In genomic region chr17:41196068-41196467, GRCh38 we compare ENCODE assay signal across 24 cellular contexts. TPM values are rescaled to one million over a fixed set of nuclear protein-coding genes. Genes with fewer than 3 reads are reported as not detected.
DNase-seq lines count a peak whose midpoint lies in the region; ATAC-seq, FAIRE-seq and TF ChIP-seq lines count a peak whose summit lies in the region.
"Had no signal": no experiment of that assay in that cellular context is flagged by ENCODE, and none has a peak within 500 bp of the region (broad histone marks: within the 10 kb centered on the region; RNA-seq: fewer than 3 reads in every experiment).

No MANE protein-coding gene starts in this region.

- CTCF ChIA-PET in GM12878 (lab: Yijun Ruan, JAX), result no interaction called here

- no peak for TF ChIP-seq RAD21 in GM12878 (IDR thresholded peaks at IDR 0.05; ENCODE audit: insufficient read depth, low read depth, low read length)

- H3F3A ChIP-seq in MM.1S (ENCODE audit: insufficient read depth, low read length), result no peaks in the 10 kb centered on the region

- H3K4me3 ChIP-seq in GM12865 (ENCODE audit: low read depth, low read length) (no peak overlapping the region), MM.1S (ENCODE audit: low read length) (no peak overlapping the region), GM12878 (no peak overlapping the region)
- H3K4me3 ChIP-seq: A549, HAP-1 had no signal

- ATAC-seq in GM12878, result peak; percentile 54
- no peak for ATAC-seq in effector memory CD8-positive, alpha-beta T cell (replicated peaks)
- ATAC-seq in activated T-helper 17 cell treated with anti-CD3 and anti-CD28 coated beads, Interleukin-2, amount 50 U/mL, for 72 hours (replicated peaks), result no peak
- ATAC-seq: A549; CD8-positive, alpha-beta T cell had no signal

- POLR2A ChIA-PET in GM12878 (lab: Charles Lee), result no interaction called here

- TF ChIP-seq POLR2A in GM12878 (IDR thresholded peaks at IDR 0.05; ENCODE audit: low read depth, low read length), result no peak

- DNase-seq in GM12865 (ENCODE audit: low read depth), result peak; percentile 37
- no peak for DNase-seq in GM18507 (ENCODE audit: extremely low spot score, insufficient read length, low read depth)
- peak; percentile 61 for DNase-seq in MM.1S
- no peak for DNase-seq in GM12878 (ENCODE audit: low read depth, low spot score)
- DNase-seq in effector memory CD8-positive, alpha-beta T cell, result no peak
- no peak for DNase-seq in stimulated activated CD4-positive, alpha-beta T cell treated with anti-CD3 and anti-CD28 coated beads, Interleukin-15, amount 100 ng/mL, for 24 hours
- no peak for DNase-seq in type B pancreatic cell (ENCODE audit: extremely low spot score, unreplicated experiment)
- DNase-seq: 8988T; C1 segment of cervical spinal cord; CD8-positive, alpha-beta T cell; DMS 273 treated with DMSO at 0.1 percent for 48 hours; DMS53; DMS79 treated with DMSO at 0.1 percent for 48 hours; GF-D8; GOT3; HFFc6 had no signal

- H2AFZ ChIP-seq in MM.1S (ENCODE audit: low read length) (no peak overlapping the region), GM12878 (ENCODE audit: control insufficient read depth, low read depth, low read length) (no peak overlapping the region)

- no TSS peak for BruUV-seq in GM12878 (replicated peaks; lab: Mats Ljungman, UMichigan)

- SMC1A ChIA-PET in GM12878 (lab: Charles Lee; ENCODE audit: uncharacterized antibody, unreplicated experiment), result no interaction called here

- no peaks in the 10 kb centered on the region for H3K36me3 Mint-ChIP-seq in effector memory CD8-positive, alpha-beta T cell (ENCODE audit: insufficient read depth)
- no peaks in the 10 kb centered on the region for H3K36me3 Mint-ChIP-seq in type B pancreatic cell
- H3K36me3 Mint-ChIP-seq in activated T-helper 17 cell treated with anti-CD3 and anti-CD28 coated beads, Interleukin-2, amount 50 U/mL, for 72 hours (ENCODE audit: low read depth), result no peaks in the 10 kb centered on the region
- H3K36me3 Mint-ChIP-seq: CD8-positive, alpha-beta T cell had no signal

- no peaks in the 10 kb centered on the region for H3K4me1 Mint-ChIP-seq in effector memory CD8-positive, alpha-beta T cell (ENCODE audit: low read depth in 2 of 2)
- H3K4me1 Mint-ChIP-seq in type B pancreatic cell (ENCODE audit: unreplicated experiment), result no peaks in the 10 kb centered on the region
- H3K4me1 Mint-ChIP-seq in activated T-helper 17 cell treated with anti-CD3 and anti-CD28 coated beads, Interleukin-2, amount 50 U/mL, for 72 hours, result no peaks in the 10 kb centered on the region

- H3K27ac ChIP-seq in MM.1S (ENCODE audit: low read length) (no peak overlapping the region), GM12878 (ENCODE audit: control insufficient read depth, insufficient read depth) (no peak overlapping the region)
- H3K27ac ChIP-seq: A549 had no signal

- H3K79me2 ChIP-seq in MM.1S (ENCODE audit: low read length), result no peaks in the 10 kb centered on the region
- H3K79me2 ChIP-seq in GM12878 (ENCODE audit: control insufficient read depth, insufficient read depth, low read length), result no peaks in the 10 kb centered on the region

- RAD21 ChIA-PET in GM12878 (lab: Charles Lee; ENCODE audit: unreplicated experiment), result no interaction called here

- H3K9me3 Mint-ChIP-seq in effector memory CD8-positive, alpha-beta T cell, result no peaks in the 10 kb centered on the region
- no peaks in the 10 kb centered on the region for H3K9me3 Mint-ChIP-seq in type B pancreatic cell
- H3K9me3 Mint-ChIP-seq in activated T-helper 17 cell treated with anti-CD3 and anti-CD28 coated beads, Interleukin-2, amount 50 U/mL, for 72 hours, result no peaks in the 10 kb centered on the region

- FAIRE-seq in GM18507 (lab: Jason Lieb, UNC) (peak; percentile 44), GM12878 (lab: Jason Lieb, UNC) (peak; percentile 76)
- FAIRE-seq: D721Med, H54 had no signal

- no peak for TF ChIP-seq EP300 in GM12878 (IDR thresholded peaks at IDR 0.05; ENCODE audit: borderline replicate concordance in 1 of 2, control insufficient read depth in 1 of 2, low read depth in 2 of 2, low read length in 2 of 2)

- WGBS in GM12878 (ENCODE audit: insufficient coverage, insufficient replicate concordance, low lambda C conversion rate, missing lambda C conversion rate), result 5% methylated on average over 1 of the region's 1 CpG

- H3K9ac ChIP-seq in MM.1S (ENCODE audit: low read length), result no peak overlapping the region
- no peak overlapping the region for H3K9ac ChIP-seq in GM12878 (ENCODE audit: control insufficient read depth, insufficient read depth, low read length)

- H3K4me1 ChIP-seq in MM.1S (ENCODE audit: low read length) (0 out of 2 replicates have a peak, but pooled peaks cover 3% of the 10 kb centered on the region), GM12878 (ENCODE audit: control insufficient read depth, insufficient read depth, low read length) (no peaks in the 10 kb centered on the region)
- H3K4me1 ChIP-seq: A549, HAP-1 had no signal

- peaks cover 27 to 39% of the 10 kb centered on the region in 2 donors for H3K27me3 Mint-ChIP-seq in effector memory CD8-positive, alpha-beta T cell
- no peaks in the 10 kb centered on the region for H3K27me3 Mint-ChIP-seq in type B pancreatic cell
- no peaks in the 10 kb centered on the region for H3K27me3 Mint-ChIP-seq in activated T-helper 17 cell treated with anti-CD3 and anti-CD28 coated beads, Interleukin-2, amount 50 U/mL, for 72 hours

- no peak overlapping the region for H3K27ac Mint-ChIP-seq in effector memory CD8-positive, alpha-beta T cell
- H3K27ac Mint-ChIP-seq in type B pancreatic cell, result no peak overlapping the region
- no peak overlapping the region for H3K27ac Mint-ChIP-seq in activated T-helper 17 cell treated with anti-CD3 and anti-CD28 coated beads, Interleukin-2, amount 50 U/mL, for 72 hours
- H3K27ac Mint-ChIP-seq: CD8-positive, alpha-beta T cell; HFFc6 had no signal

- in situ Hi-C loops in GM12878 (cut with MboI), result no loop called here

- no peaks in the 10 kb centered on the region for H3K9me2 ChIP-seq in MM.1S (replicated peaks; ENCODE audit: insufficient read depth, low read length)

- H3K36me3 ChIP-seq in MM.1S (replicated peaks; ENCODE audit: insufficient read depth, low read length), result no peaks in the 10 kb centered on the region
- H3K36me3 ChIP-seq in GM12878 (ENCODE audit: control insufficient read depth in 2 of 2, insufficient read depth in 2 of 2, low read length in 1 of 2), result no peaks in the 10 kb centered on the region
- H3K36me3 ChIP-seq: HAP-1 had no signal

- intact Hi-C loops in GM12878 (cut with micrococcal nuclease; ENCODE audit: unreplicated experiment), result no loop called here

- no peaks in the 10 kb centered on the region for H3K9me3 ChIP-seq in MM.1S (replicated peaks; ENCODE audit: insufficient read depth, low read length)
- no peaks in the 10 kb centered on the region for H3K9me3 ChIP-seq in GM12878 (replicated peaks; ENCODE audit: control insufficient read depth, insufficient read depth, low read length)
- H3K9me3 ChIP-seq: HAP-1 had no signal

- H4K20me1 ChIP-seq in MM.1S (ENCODE audit: insufficient read depth, low read length) (no peaks in the 10 kb centered on the region), GM12878 (ENCODE audit: control insufficient read depth, insufficient read depth) (no peaks in the 10 kb centered on the region)

- H3K27me3 ChIP-seq in MM.1S (replicated peaks; ENCODE audit: insufficient read depth, low read length) (peaks cover 46% of the 10 kb centered on the region), GM12878 (replicated peaks in 1 of 2; ENCODE audit: control insufficient read depth in 2 of 2, insufficient read depth in 2 of 2, low read length in 1 of 2) (no peaks in the 10 kb centered on the region)

- no peak overlapping the region for H3K4me2 ChIP-seq in MM.1S (ENCODE audit: low read depth, low read length)
- H3K4me2 ChIP-seq in GM12878 (ENCODE audit: control insufficient read depth, insufficient read depth), result no peak overlapping the region
- H3K4me2 ChIP-seq: A549 had no signal

- no peak overlapping the region for H3K4me3 Mint-ChIP-seq in effector memory CD8-positive, alpha-beta T cell
- no peak overlapping the region for H3K4me3 Mint-ChIP-seq in type B pancreatic cell
- no peak overlapping the region for H3K4me3 Mint-ChIP-seq in activated T-helper 17 cell treated with anti-CD3 and anti-CD28 coated beads, Interleukin-2, amount 50 U/mL, for 72 hours
- H3K4me3 Mint-ChIP-seq: CD8-positive, alpha-beta T cell; HFFc6 had no signal

- TF ChIP-seq CTCF in GM12865 (IDR thresholded peaks at IDR 0.05; ENCODE audit: insufficient read depth, low read depth, low read length, missing control alignments), result no peak
- no peak for TF ChIP-seq CTCF in MM.1S (IDR thresholded peaks at IDR 0.05; ENCODE audit: low read length)
- TF ChIP-seq CTCF in GM12878 (IDR thresholded peaks at IDR 0.05 in 2 of 3, conservative IDR thresholded peaks at IDR 0.05 in 1 of 3; ENCODE audit: control insufficient read depth in 2 of 3, extremely low read depth in 1 of 3, insufficient read depth in 1 of 3, low read depth in 3 of 3, low read length in 3 of 3), result no peak
- no peak for TF ChIP-seq CTCF in type B pancreatic cell (conservative IDR thresholded peaks at IDR 0.05)

RNA-seq across cellular contexts. Expression of gene KRTAP9-1, which starts 6.4 kb away (rescaled TPM):
- total RNA-seq in GM12878 (2013; cell fraction: nucleolus; rRNA removed), result not detected in 2 replicates
- not detected in 2 replicates for total RNA-seq in GM12878 (2014; rRNA removed)
- not detected in 2 replicates for total RNA-seq in GM12878 (2014; rRNA removed; fragmentation: Illumina TruSeq; extraction: Trizol)
- total RNA-seq in GM12878 (2021), result not detected in 2 replicates
- polyA plus RNA-seq in GM12878 (2011; ENCODE audit: low read depth), result not detected
- polyA plus RNA-seq in GM12878 (2011; rRNA removed), result not detected in 2 replicates
- polyA plus RNA-seq in GM12878 (2011; cell fraction: cytosol; rRNA removed), result not detected in 2 replicates
- not detected in 2 replicates for polyA plus RNA-seq in GM12878 (2011; cell fraction: nucleus; rRNA removed)
- polyA plus RNA-seq in GM12878 (2012), result not detected in 2 replicates
- not detected in 2 replicates for polyA plus RNA-seq in GM12878 (2014; fragmentation: Illumina TruSeq; extraction: Trizol)
- not detected for polyA plus RNA-seq in GM12878 (2014; fragmentation: Nextera tagmentation; extraction: Ambion mirVana)
- not detected in 2 replicates for polyA plus RNA-seq in GM12878 (2014; rRNA removed)
- polyA plus RNA-seq in GM12878 (2016; fragmentation: Nextera tagmentation; extraction: Ambion mirVana), result not detected
- not detected in 2 replicates for polyA minus RNA-seq in GM12878 (2011; rRNA and poly(A)+ RNA removed)
- polyA minus RNA-seq in GM12878 (2011; cell fraction: cytosol; rRNA and poly(A)+ RNA removed), result not detected in 2 replicates
- not detected in 2 replicates for polyA minus RNA-seq in GM12878 (2011; cell fraction: nucleus; rRNA and poly(A)+ RNA removed)
- not detected in 2 replicates for total RNA-seq in type B pancreatic cell (ENCODE audit: low replicate concordance)
- not detected for total RNA-seq in activated T-helper 17 cell treated with anti-CD3 and anti-CD28 coated beads, Interleukin-2, amount 50 U/mL, for 72 hours
- total RNA-seq: CD8-positive, alpha-beta T cell; Daoy; G401; HFFc6 had no signal
- polyA plus RNA-seq: A549, BJ had no signal

RNA-seq across cellular contexts. Expression of gene KRTAP4-1, which starts 11.4 kb away (rescaled TPM):
- total RNA-seq in GM12878 (2013; cell fraction: nucleolus; rRNA removed), result not detected in 2 replicates
- total RNA-seq in GM12878 (2014; rRNA removed) (not detected in 2 replicates), GM12878 (2014; rRNA removed; fragmentation: Illumina TruSeq; extraction: Trizol) (not detected in 2 replicates), GM12878 (2021) (not detected in 2 replicates), type B pancreatic cell (ENCODE audit: low replicate concordance) (not detected in 2 replicates)
- polyA plus RNA-seq in GM12878 (2011; ENCODE audit: low read depth), result not detected
- polyA plus RNA-seq in GM12878 (2011; rRNA removed) (not detected in 2 replicates), GM12878 (2014; fragmentation: Illumina TruSeq; extraction: Trizol) (not detected in 2 replicates), GM12878 (2014; fragmentation: Nextera tagmentation; extraction: Ambion mirVana) (not detected), GM12878 (2014; rRNA removed) (not detected in 2 replicates), GM12878 (2016; fragmentation: Nextera tagmentation; extraction: Ambion mirVana) (not detected)
- not detected in 2 replicates for polyA plus RNA-seq in GM12878 (2011; cell fraction: cytosol; rRNA removed)
- not detected in 2 replicates for polyA plus RNA-seq in GM12878 (2011; cell fraction: nucleus; rRNA removed)
- not detected in 2 replicates for polyA plus RNA-seq in GM12878 (2012)
- polyA minus RNA-seq in GM12878 (2011; rRNA and poly(A)+ RNA removed), result not detected in 2 replicates
- polyA minus RNA-seq in GM12878 (2011; cell fraction: cytosol; rRNA and poly(A)+ RNA removed), result not detected in 2 replicates
- not detected in 2 replicates for polyA minus RNA-seq in GM12878 (2011; cell fraction: nucleus; rRNA and poly(A)+ RNA removed)
- total RNA-seq in activated T-helper 17 cell treated with anti-CD3 and anti-CD28 coated beads, Interleukin-2, amount 50 U/mL, for 72 hours, result not detected
- total RNA-seq: CD8-positive, alpha-beta T cell; Daoy; G401; HFFc6 had no signal

RNA-seq across cellular contexts. Expression of gene KRTAP4-2, which starts 18.0 kb away (rescaled TPM):
- not detected in 2 replicates for total RNA-seq in GM12878 (2013; cell fraction: nucleolus; rRNA removed)
- total RNA-seq in GM12878 (2014; rRNA removed) (not detected in 2 replicates), GM12878 (2014; rRNA removed; fragmentation: Illumina TruSeq; extraction: Trizol) (not detected in 2 replicates), GM12878 (2021) (not detected in 2 replicates), type B pancreatic cell (ENCODE audit: low replicate concordance) (not detected in 2 replicates)
- not detected for polyA plus RNA-seq in GM12878 (2011; ENCODE audit: low read depth)
- polyA plus RNA-seq in GM12878 (2011; rRNA removed) (not detected in 2 replicates), GM12878 (2014; fragmentation: Illumina TruSeq; extraction: Trizol) (not detected in 2 replicates), GM12878 (2014; fragmentation: Nextera tagmentation; extraction: Ambion mirVana) (not detected), GM12878 (2014; rRNA removed) (not detected in 2 replicates), GM12878 (2016; fragmentation: Nextera tagmentation; extraction: Ambion mirVana) (not detected)
- not detected in 2 replicates for polyA plus RNA-seq in GM12878 (2011; cell fraction: cytosol; rRNA removed)
- polyA plus RNA-seq in GM12878 (2011; cell fraction: nucleus; rRNA removed), result not detected in 2 replicates
- not detected in 2 replicates for polyA plus RNA-seq in GM12878 (2012)
- polyA minus RNA-seq in GM12878 (2011; rRNA and poly(A)+ RNA removed), result not detected in 2 replicates
- not detected in 2 replicates for polyA minus RNA-seq in GM12878 (2011; cell fraction: cytosol; rRNA and poly(A)+ RNA removed)
- not detected in 2 replicates for polyA minus RNA-seq in GM12878 (2011; cell fraction: nucleus; rRNA and poly(A)+ RNA removed)
- not detected for total RNA-seq in activated T-helper 17 cell treated with anti-CD3 and anti-CD28 coated beads, Interleukin-2, amount 50 U/mL, for 72 hours
- total RNA-seq: CD8-positive, alpha-beta T cell; Daoy; G401; HFFc6 had no signal
- polyA plus RNA-seq: A549, BJ had no signal

RNA-seq across cellular contexts. Expression of gene KRTAP4-3, which starts 28.0 kb away (rescaled TPM):
- not detected in 2 replicates for total RNA-seq in GM12878 (2013; cell fraction: nucleolus; rRNA removed)
- total RNA-seq in GM12878 (2014; rRNA removed), result not detected in 2 replicates
- not detected in 2 replicates for total RNA-seq in GM12878 (2014; rRNA removed; fragmentation: Illumina TruSeq; extraction: Trizol)
- total RNA-seq in GM12878 (2021), result not detected in 2 replicates
- not detected for polyA plus RNA-seq in GM12878 (2011; ENCODE audit: low read depth)
- not detected in 2 replicates for polyA plus RNA-seq in GM12878 (2011; rRNA removed)
- polyA plus RNA-seq in GM12878 (2011; cell fraction: cytosol; rRNA removed), result not detected in 2 replicates
- not detected in 2 replicates for polyA plus RNA-seq in GM12878 (2011; cell fraction: nucleus; rRNA removed)
- polyA plus RNA-seq in GM12878 (2012), result not detected in 2 replicates
- not detected in 2 replicates for polyA plus RNA-seq in GM12878 (2014; fragmentation: Illumina TruSeq; extraction: Trizol)
- polyA plus RNA-seq in GM12878 (2014; fragmentation: Nextera tagmentation; extraction: Ambion mirVana), result not detected
- not detected in 2 replicates for polyA plus RNA-seq in GM12878 (2014; rRNA removed)
- not detected for polyA plus RNA-seq in GM12878 (2016; fragmentation: Nextera tagmentation; extraction: Ambion mirVana)
- not detected in 2 replicates for polyA minus RNA-seq in GM12878 (2011; rRNA and poly(A)+ RNA removed)
- polyA minus RNA-seq in GM12878 (2011; cell fraction: cytosol; rRNA and poly(A)+ RNA removed), result not detected in 2 replicates
- polyA minus RNA-seq in GM12878 (2011; cell fraction: nucleus; rRNA and poly(A)+ RNA removed), result not detected in 2 replicates
- total RNA-seq in type B pancreatic cell (ENCODE audit: low replicate concordance), result not detected in 2 replicates
- not detected for total RNA-seq in activated T-helper 17 cell treated with anti-CD3 and anti-CD28 coated beads, Interleukin-2, amount 50 U/mL, for 72 hours
- total RNA-seq: CD8-positive, alpha-beta T cell; Daoy; G401; HFFc6 had no signal
- polyA plus RNA-seq: A549, BJ had no signal

RNA-seq across cellular contexts. Expression of gene KRTAP9-2, which starts 30.4 kb away (rescaled TPM):
- not detected in 2 replicates for total RNA-seq in GM12878 (2013; cell fraction: nucleolus; rRNA removed)
- total RNA-seq in GM12878 (2014; rRNA removed), result not detected in 2 replicates
- not detected in 2 replicates for total RNA-seq in GM12878 (2014; rRNA removed; fragmentation: Illumina TruSeq; extraction: Trizol)
- not detected in 2 replicates for total RNA-seq in GM12878 (2021)
- polyA plus RNA-seq in GM12878 (2011; ENCODE audit: low read depth), result not detected
- polyA plus RNA-seq in GM12878 (2011; rRNA removed), result not detected in 2 replicates
- polyA plus RNA-seq in GM12878 (2011; cell fraction: cytosol; rRNA removed), result not detected in 2 replicates
- polyA plus RNA-seq in GM12878 (2011; cell fraction: nucleus; rRNA removed), result not detected in 2 replicates
- polyA plus RNA-seq in GM12878 (2012), result not detected in 2 replicates
- polyA plus RNA-seq in GM12878 (2014; fragmentation: Illumina TruSeq; extraction: Trizol), result not detected in 2 replicates
- not detected for polyA plus RNA-seq in GM12878 (2014; fragmentation: Nextera tagmentation; extraction: Ambion mirVana)
- not detected in 2 replicates for polyA plus RNA-seq in GM12878 (2014; rRNA removed)
- not detected for polyA plus RNA-seq in GM12878 (2016; fragmentation: Nextera tagmentation; extraction: Ambion mirVana)
- not detected in 2 replicates for polyA minus RNA-seq in GM12878 (2011; rRNA and poly(A)+ RNA removed)
- not detected in 2 replicates for polyA minus RNA-seq in GM12878 (2011; cell fraction: cytosol; rRNA and poly(A)+ RNA removed)
- polyA minus RNA-seq in GM12878 (2011; cell fraction: nucleus; rRNA and poly(A)+ RNA removed), result not detected in 2 replicates
- total RNA-seq in type B pancreatic cell (ENCODE audit: low replicate concordance), result not detected in 2 replicates
- not detected for total RNA-seq in activated T-helper 17 cell treated with anti-CD3 and anti-CD28 coated beads, Interleukin-2, amount 50 U/mL, for 72 hours
- total RNA-seq: CD8-positive, alpha-beta T cell; Daoy; G401; HFFc6 had no signal
- polyA plus RNA-seq: A549, BJ had no signal

Comparison
In these comparisons a context has a peak if more than half of its experiments do, and no peak if none do; other contexts are left out.
1. DNase-seq: peak in GM12865 (single experiment) and MM.1S (single experiment); none in GM18507 (single experiment), GM12878 (single experiment), effector memory CD8-positive, alpha-beta T cell (0 of 3), stimulated activated CD4-positive, alpha-beta T cell treated with anti-CD3 and anti-CD28 coated beads, Interleukin-15, amount 100 ng/mL, for 24 hours (single experiment) and type B pancreatic cell (single experiment).